Comparison of ENCODE assay signal across 8 cellular contexts in genomic region chr9:113578279-113578865, GRCh38.
DNase-seq lines count a peak whose midpoint lies in the region; ATAC-seq and TF ChIP-seq lines count a peak whose summit lies in the region.

No MANE protein-coding gene starts in this region.

- H3K9me3 ChIP-seq in BLaER1 treated with 17β-estradiol and CSF1 and Interleukin-3, amounts not matched to agents 10 nM and 100 nM (replicated peaks in 1 of 11), result no peaks in the 10 kb centered on the region
- H3K9me3 ChIP-seq in mesodermal cell (ENCODE audit: control insufficient read depth, low read length), result no peaks in the 10 kb centered on the region
- no peaks in the 10 kb centered on the region for H3K9me3 ChIP-seq in BE2C

- no peak for DNase-seq in brain microvascular endothelial cell
- DNase-seq in NCI-H526 (lab: John Stamatoyannopoulos, UW), result no peak
- DNase-seq in BE2C, result no peak
- no peak for DNase-seq in SHP77 (lab: John Stamatoyannopoulos, UW)

- peak overlapping the region; percentile 89 to 100 (median 95) for H3K4me2 ChIP-seq in BLaER1 treated with 17β-estradiol and CSF1 and Interleukin-3, amounts not matched to agents 10 nM and 100 nM

- 88 to 97% methylated on average over 2 to 3 of the region's 3 CpGs for WGBS in mesodermal cell (ENCODE audit: insufficient coverage in 2 of 2), 2 experiments

- peaks cover 0 to 12% (median 0%) of the 10 kb centered on the region in 11 experiments; a peak in 9 of 22 replicates for H3K36me3 ChIP-seq in BLaER1 treated with 17β-estradiol and CSF1 and Interleukin-3, amounts not matched to agents 10 nM and 100 nM
- H3K36me3 ChIP-seq in brain microvascular endothelial cell (replicated peaks), result no peaks in the 10 kb centered on the region
- peaks cover 6% of the 10 kb centered on the region for H3K36me3 ChIP-seq in mesodermal cell (ENCODE audit: control insufficient read depth, insufficient read depth, low read length)
- H3K36me3 ChIP-seq in BE2C, result no peaks in the 10 kb centered on the region

- in situ Hi-C loops in brain microvascular endothelial cell (cut with HindIII; ENCODE audit: low pct_ligation_motif_present, low sequenced_read_pairs), result no loop called here

- H3K27ac ChIP-seq in BLaER1 treated with 17β-estradiol and CSF1 and Interleukin-3, amounts not matched to agents 10 nM and 100 nM, result peak overlapping the region; percentile 2 to 99 (median 96); a peak in 20 of 22 replicates
- H3K27ac ChIP-seq in brain microvascular endothelial cell (peak overlapping the region; percentile 67), mesodermal cell (ENCODE audit: low read depth, low read length, severe bottlenecking) (peak overlapping the region; percentile 71)

- H4K20me1 ChIP-seq in BLaER1 treated with 17β-estradiol and CSF1 and Interleukin-3, amounts not matched to agents 10 nM and 100 nM, result peaks cover 0 to 15% (median 0%) of the 10 kb centered on the region in 11 experiments; a peak in 3 of 22 replicates

- peak overlapping the region in 5 of 10 experiments; percentile 15 to 43 (median 26); a peak in 8 of 20 replicates for H3K4me3 ChIP-seq in BLaER1 treated with 17β-estradiol and CSF1 and Interleukin-3, amounts not matched to agents 10 nM and 100 nM
- H3K4me3 ChIP-seq in brain microvascular endothelial cell (ENCODE audit: low read depth, low read length), result no peak overlapping the region
- no peak overlapping the region for H3K4me3 ChIP-seq in mesodermal cell (ENCODE audit: extremely low read depth, insufficient read depth, low read length, poor library complexity, severe bottlenecking)
- H3K4me3 ChIP-seq in BE2C (ENCODE audit: low read depth, low read length), result no peak overlapping the region

- peaks cover 91 to 100% (median 97%) of the 10 kb centered on the region in 10 experiments for H3K4me1 ChIP-seq in BLaER1 treated with 17β-estradiol and CSF1 and Interleukin-3, amounts not matched to agents 10 nM and 100 nM
- H3K4me1 ChIP-seq in mesodermal cell (ENCODE audit: control insufficient read depth, insufficient read depth, low read length, poor library complexity, severe bottlenecking), result peaks cover 54% of the 10 kb centered on the region
- H3K4me1 ChIP-seq in BE2C, result peaks cover 6% of the 10 kb centered on the region

- H3K9ac ChIP-seq in BLaER1 treated with 17β-estradiol and CSF1 and Interleukin-3, amounts not matched to agents 10 nM and 100 nM, result peak overlapping the region in 10 of 11 experiments; percentile 78 to 89 (median 82); a peak in 20 of 22 replicates

- H3K27me3 ChIP-seq in BLaER1 treated with 17β-estradiol and CSF1 and Interleukin-3, amounts not matched to agents 10 nM and 100 nM, result no peaks in the 10 kb centered on the region
- no peaks in the 10 kb centered on the region for H3K27me3 ChIP-seq in brain microvascular endothelial cell (replicated peaks)
- no peaks in the 10 kb centered on the region for H3K27me3 ChIP-seq in BE2C

- peak; percentile 16 for TF ChIP-seq CTCF in brain microvascular endothelial cell (IDR thresholded peaks at IDR 0.05; ENCODE audit: low read depth, low read length, missing control alignments)
- no peak for TF ChIP-seq CTCF in BE2C (IDR thresholded peaks at IDR 0.05; ENCODE audit: low read depth, low read length)

- peak; percentile 0 for ATAC-seq in HG03064 (IDR thresholded peaks at IDR 0.05; ENCODE audit: low read depth, unreplicated experiment)
- ATAC-seq in GM21447 (IDR thresholded peaks at IDR 0.05; ENCODE audit: unreplicated experiment), result no peak
